In genomic region chr1:155133799-155134281, GRCh38 we compare ENCODE assay signal across 14 cellular contexts. TPM values are rescaled to one million over a fixed set of nuclear protein-coding genes. Genes with fewer than 3 reads are reported as not detected.
DNase-seq lines count a peak whose midpoint lies in the region; ATAC-seq, FAIRE-seq and TF ChIP-seq lines count a peak whose summit lies in the region.
"Had no signal": no experiment of that assay in that cellular context is flagged by ENCODE, and none has a peak within 500 bp of the region (broad histone marks: within the 10 kb centered on the region; RNA-seq: fewer than 3 reads in every experiment).

No MANE protein-coding gene starts in this region.

- peaks cover 33% of the 10 kb centered on the region for H3K4me1 ChIP-seq in CD4-positive, alpha-beta memory T cell (ENCODE audit: insufficient read depth, low read length)
- H3K4me1 ChIP-seq in ascending aorta (peaks cover 13 to 25% of the 10 kb centered on the region in 2 donors), left lung (peaks cover 20 to 67% of the 10 kb centered on the region in 2 donors), small intestine (ENCODE audit: control insufficient read depth in 2 of 2, insufficient read depth in 1 of 2, low read depth in 1 of 2, low read length in 1 of 2) (peaks cover 4 to 7% of the 10 kb centered on the region in 2 donors)

- no peak overlapping the region for H3K27ac ChIP-seq in CD4-positive, alpha-beta memory T cell (ENCODE audit: low read depth, low read length)
- H3K27ac ChIP-seq in ascending aorta, result peak overlapping the region; percentile 97 to 100
- H3K27ac ChIP-seq in left lung, result peak overlapping the region; percentile 48 to 98
- H3K27ac ChIP-seq in small intestine (ENCODE audit: low read depth in 1 of 2, low read length in 1 of 2), result peak overlapping the region; percentile 96 to 98

- no peaks in the 10 kb centered on the region for H3K9me3 Mint-ChIP-seq in CD4-positive, alpha-beta memory T cell
- H3K9me3 Mint-ChIP-seq: HFFc6; stimulated activated naive CD8-positive, alpha-beta T cell treated with anti-CD3 and anti-CD28 coated beads, Interleukin-15, amount 100 ng/mL, for 72 hours had no signal

- H3K4me1 Mint-ChIP-seq in CD4-positive, alpha-beta memory T cell, result peaks cover 25 to 69% (median 43%) of the 10 kb centered on the region in 4 donors

- intact Hi-C loops in CD4-positive, alpha-beta memory T cell (cut with micrococcal nuclease), result no loop called here
- intact Hi-C loops in ascending aorta (cut with DNase I) (loop anchor here (2.0 kb wide), 1 partner anchor 189 kb away; no protein-coding TSS in a partner anchor), left lung (cut with DNase I) (no loop called here)

- ATAC-seq in left lung (no peak), HG02840 (IDR thresholded peaks at IDR 0.05; ENCODE audit: low FRiP score, unreplicated experiment) (no peak), esophagus mucosa (no peak), GM19035 (IDR thresholded peaks at IDR 0.05; ENCODE audit: unreplicated experiment) (no peak)
- ATAC-seq: stimulated activated naive CD8-positive, alpha-beta T cell treated with anti-CD3 and anti-CD28 coated beads, Interleukin-15, amount 100 ng/mL, for 72 hours had no signal

- no peak overlapping the region for H3K4me3 ChIP-seq in CD4-positive, alpha-beta memory T cell (ENCODE audit: low read length in 2 of 2)
- no peak overlapping the region for H3K4me3 ChIP-seq in ascending aorta
- peak overlapping the region in 1 of 2 donors; percentile 69 for H3K4me3 ChIP-seq in left lung
- no peak overlapping the region for H3K4me3 ChIP-seq in small intestine (ENCODE audit: low read depth in 1 of 2, low read length in 2 of 2)

- DNase-seq in CD4-positive, alpha-beta memory T cell, result no peak
- DNase-seq in ascending aorta (ENCODE audit: low spot score in 2 of 2) (no peak), left lung (no peak), small intestine (peak; percentile 59), Ammon's horn (ENCODE audit: low spot score) (no peak)
- DNase-seq: activated CD8-positive, alpha-beta memory T cell treated with anti-CD3 and anti-CD28 coated beads, Interleukin-2, amount 50 U/mL, for 4 hours; HFFc6; Kasumi-1; NCI-H2171 treated with DMSO at 0.1 percent for 48 hours; stimulated activated CD4-positive, alpha-beta T cell treated with anti-CD3 and anti-CD28 coated beads, Interleukin-4, amount 100 ng/mL, for 1 hour; stimulated activated naive CD8-positive, alpha-beta T cell treated with anti-CD3 and anti-CD28 coated beads, Interleukin-15, amount 100 ng/mL, for 72 hours had no signal

- peak overlapping the region in 3 of 8 donors; percentile 34 to 99 (median 98) for H3K4me3 Mint-ChIP-seq in CD4-positive, alpha-beta memory T cell

- CTCF ChIA-PET in CD4-positive, alpha-beta memory T cell (lab: Charles Lee; ENCODE audit: partially characterized antibody), result interaction anchor here (0.6 to 4.2 kb wide), 5 partner anchors 8 to 48 kb away, joined by 3 to 27 read pairs (median 6); partner anchors contain the start of gene KRTCAP2

- peaks cover 2% of the 10 kb centered on the region in 2 donors for H3K27me3 Mint-ChIP-seq in CD4-positive, alpha-beta memory T cell
- H3K27me3 Mint-ChIP-seq: stimulated activated naive CD8-positive, alpha-beta T cell treated with anti-CD3 and anti-CD28 coated beads, Interleukin-15, amount 100 ng/mL, for 72 hours had no signal

- POLR2A ChIA-PET in CD4-positive, alpha-beta memory T cell (lab: Charles Lee; ENCODE audit: partially characterized antibody), result interaction anchor here (1.0 to 4.0 kb wide), 5 partner anchors 8 to 110 kb away, joined by 3 to 35 read pairs (median 4); partner anchors contain the start of genes KRTCAP2 and TRIM46

- H3K27me3 ChIP-seq in CD4-positive, alpha-beta memory T cell (ENCODE audit: insufficient read depth, low read length), result peaks cover 8% of the 10 kb centered on the region
- H3K27me3 ChIP-seq in ascending aorta (peaks cover 4% of the 10 kb centered on the region), left lung (peaks cover 0 to 14% of the 10 kb centered on the region in 2 donors), small intestine (ENCODE audit: control insufficient read depth in 2 of 2, insufficient read depth in 2 of 2, low read length in 2 of 2) (no peaks in the 10 kb centered on the region)

- no peaks in the 10 kb centered on the region for H3K9me3 ChIP-seq in CD4-positive, alpha-beta memory T cell (ENCODE audit: control insufficient read depth in 1 of 2, low read length in 2 of 2)
- H3K9me3 ChIP-seq in ascending aorta (no peaks in the 10 kb centered on the region), left lung (no peaks in the 10 kb centered on the region), small intestine (ENCODE audit: control insufficient read depth, low read depth) (no peaks in the 10 kb centered on the region)

- peak overlapping the region in 4 of 7 donors; percentile 6 to 100 (median 64) for H3K27ac Mint-ChIP-seq in CD4-positive, alpha-beta memory T cell
- H3K27ac Mint-ChIP-seq: stimulated activated naive CD8-positive, alpha-beta T cell treated with anti-CD3 and anti-CD28 coated beads, Interleukin-15, amount 100 ng/mL, for 72 hours had no signal

- WGBS in small intestine, 3 donors, result 27 to 64% (median 36%) methylated on average over 5 to 7 of the region's 7 CpGs

- no peaks in the 10 kb centered on the region for H3K36me3 ChIP-seq in CD4-positive, alpha-beta memory T cell (ENCODE audit: insufficient read depth, low read length)
- H3K36me3 ChIP-seq in ascending aorta, result peaks cover 0 to 4% of the 10 kb centered on the region in 2 donors
- peaks cover 0 to 36% of the 10 kb centered on the region in 2 donors for H3K36me3 ChIP-seq in left lung
- peaks cover 0 to 6% of the 10 kb centered on the region in 2 donors for H3K36me3 ChIP-seq in small intestine (ENCODE audit: control insufficient read depth in 2 of 2, insufficient read depth in 2 of 2, low read length in 2 of 2)

- H3K36me3 Mint-ChIP-seq in CD4-positive, alpha-beta memory T cell, result peaks cover 0 to 13% of the 10 kb centered on the region in 2 donors

- no peak for FAIRE-seq in small intestine (lab: Jason Lieb, UNC)

- no peak for TF ChIP-seq CTCF in ascending aorta (IDR thresholded peaks at IDR 0.05)
- TF ChIP-seq CTCF in left lung (IDR thresholded peaks at IDR 0.05), result no peak

RNA-seq across cellular contexts. Expression of gene SLC50A1, which starts 1.8 kb away (rescaled TPM):
- total RNA-seq in CD4-positive, alpha-beta memory T cell, result 10 to 100 TPM; 20.1 to 22.8 TPM
- polyA plus RNA-seq in CD4-positive, alpha-beta memory T cell, result 10 to 100 TPM; 50.3 to 91.7 TPM
- total RNA-seq in ascending aorta (9.4 TPM), left lung (10 to 100 TPM; 46.6 to 64.6 TPM), esophagus mucosa (42.9 TPM)
- polyA plus RNA-seq in small intestine, result 10 to 100 TPM; 44.6 to 99.5 (median 55.9) TPM

RNA-seq across cellular contexts. Expression of gene EFNA1, which starts 6.2 kb away (rescaled TPM):
- 1 to 10 TPM; 1.2 to 1.9 TPM for total RNA-seq in CD4-positive, alpha-beta memory T cell
- polyA plus RNA-seq in CD4-positive, alpha-beta memory T cell, result 1 to 10 TPM in 1 of 2 donors, under 1 TPM in 1; 0.84 to 2.0 TPM
- 66.7 TPM for total RNA-seq in ascending aorta
- total RNA-seq in left lung, result 100 to 1,000 TPM in 1 of 2 donors, 10 to 100 TPM in 1; 63.7 to 148 TPM
- polyA plus RNA-seq in small intestine, result 100 to 1,000 TPM in 2 of 3 donors, 10 to 100 TPM in 1; 50.6 to 166 (median 154) TPM
- total RNA-seq in esophagus mucosa, result 40.9 TPM

RNA-seq across cellular contexts. Expression of gene DPM3, which starts 6.5 kb away (rescaled TPM):
- 10 to 100 TPM; 51.6 to 53.6 TPM for total RNA-seq in CD4-positive, alpha-beta memory T cell
- 100 to 1,000 TPM; 101 to 119 TPM for polyA plus RNA-seq in CD4-positive, alpha-beta memory T cell
- total RNA-seq in ascending aorta, result 78.2 TPM
- total RNA-seq in left lung, result 10 to 100 TPM; 63.1 to 91.0 TPM
- polyA plus RNA-seq in small intestine, result 100 to 1,000 TPM; 215 to 306 (median 261) TPM
- total RNA-seq in esophagus mucosa, result 62.4 TPM

RNA-seq across cellular contexts. Expression of gene KRTCAP2, which starts 39.3 kb away (rescaled TPM):
- 100 to 1,000 TPM; 173 to 180 TPM for total RNA-seq in CD4-positive, alpha-beta memory T cell
- polyA plus RNA-seq in CD4-positive, alpha-beta memory T cell, result 100 to 1,000 TPM; 469 to 488 TPM
- total RNA-seq in ascending aorta, result 146 TPM
- total RNA-seq in left lung, result 100 to 1,000 TPM; 176 to 184 TPM
- polyA plus RNA-seq in small intestine, result 100 to 1,000 TPM; 164 to 286 (median 239) TPM
- 111 TPM for total RNA-seq in esophagus mucosa

RNA-seq across cellular contexts. Expression of gene TRIM46, which starts 39.8 kb away (rescaled TPM):
- total RNA-seq in CD4-positive, alpha-beta memory T cell, result 1 to 10 TPM; 8.4 to 8.5 TPM
- 1 to 10 TPM; 1.6 to 3.6 TPM for polyA plus RNA-seq in CD4-positive, alpha-beta memory T cell
- total RNA-seq in ascending aorta (not detected), left lung (under 1 TPM; 0.45 to 0.73 TPM), esophagus mucosa (0.12 TPM)
- under 1 TPM in 2 of 3 donors, not detected in 1; 0.27 to 0.57 TPM for polyA plus RNA-seq in small intestine

Comparison
In these comparisons a context has a peak if more than half of its experiments do, and no peak if none do; other contexts are left out.
1. RNA of gene EFNA1, which starts 6.2 kb away (total RNA-seq): 63.7 to 148 TPM in left lung, 66.7 TPM in ascending aorta (single experiment) and 40.9 TPM in esophagus mucosa (single experiment); 1.2 to 1.9 TPM in CD4-positive, alpha-beta memory T cell; every median in the first group is over 10 times any median in the second.